ENCODE assay signal across 15 cellular contexts in the genomic region with DNA sequence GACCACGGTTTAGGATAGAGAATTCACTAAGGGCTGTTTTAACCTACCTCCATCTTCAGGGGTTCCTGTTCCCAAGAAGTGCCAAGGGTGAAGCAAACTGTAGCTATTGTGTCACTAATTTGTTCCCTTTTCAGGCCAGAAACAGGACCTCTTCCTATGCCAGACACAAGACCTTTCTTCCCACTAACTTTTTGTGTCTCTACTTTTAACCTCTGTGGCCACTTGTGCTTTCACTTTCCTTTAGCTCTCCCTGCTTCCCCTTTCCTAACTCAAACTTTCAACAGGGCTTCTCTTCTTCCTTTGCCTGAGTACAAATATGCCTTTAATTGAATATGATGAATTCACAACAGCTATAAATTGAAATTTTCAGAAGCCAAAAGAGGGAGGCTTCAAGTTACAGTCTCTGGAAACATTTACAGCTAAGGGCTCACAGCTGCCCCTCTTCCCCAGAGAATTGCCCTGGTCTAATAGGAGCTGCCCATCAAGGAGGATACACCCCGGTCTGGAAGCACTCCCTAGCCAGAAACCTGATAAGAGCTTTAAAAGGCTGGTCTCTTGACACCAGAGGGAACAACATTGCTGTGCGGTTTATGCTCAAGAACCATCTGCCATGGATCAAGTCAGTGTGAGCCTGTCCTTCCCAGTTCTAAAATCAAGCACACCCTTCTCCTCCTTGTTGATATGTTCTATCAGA.
DNase-seq lines count a peak whose midpoint lies in the region; ATAC-seq and TF ChIP-seq lines count a peak whose summit lies in the region.
"Had no signal": no experiment of that assay in that cellular context is flagged by ENCODE, and none has a peak within 500 bp of the region (broad histone marks: within the 10 kb centered on the region; RNA-seq: fewer than 3 reads in every experiment).

No MANE protein-coding gene starts in this region.

- WGBS in SK-N-SH (ENCODE audit: low lambda C conversion rate) = 38% methylated on average over 3 of the region's 3 CpGs

- TF ChIP-seq RAD21 in SK-N-SH (IDR thresholded peaks at IDR 0.05; ENCODE audit: low read length) = no peak

- no peaks in the 10 kb centered on the region for H3F3A ChIP-seq in SK-N-SH (replicated peaks; ENCODE audit: insufficient read depth)

- H3K9ac ChIP-seq in SK-N-SH = no peak overlapping the region
- H3K9ac ChIP-seq: parathyroid adenoma had no signal

- H3K27ac ChIP-seq in SK-N-SH (ENCODE audit: low read depth in 2 of 2, low read length in 1 of 2) (no peak overlapping the region), thoracic aorta (no peak overlapping the region)
- H3K27ac ChIP-seq: cardiac muscle cell, parathyroid adenoma had no signal

- CTCF ChIA-PET in SK-N-SH (lab: Yijun Ruan, JAX) = interaction anchor here (1.3 to 1.4 kb wide), 2 partner anchors 12 to 19 kb away, joined by 3 read pairs; no protein-coding TSS in a partner anchor

- peak overlapping the region; percentile 3 for H3K4me3 Mint-ChIP-seq in glutamatergic neuron (ENCODE audit: unreplicated experiment)

- POLR2A ChIA-PET in SK-N-SH (lab: Yijun Ruan, JAX) = no interaction called here

- peaks cover 12% of the 10 kb centered on the region for H3K4me1 Mint-ChIP-seq in glutamatergic neuron (ENCODE audit: low read depth, unreplicated experiment)

- H3K36me3 ChIP-seq in SK-N-SH (replicated peaks in 1 of 2; ENCODE audit: control insufficient read depth in 1 of 2, insufficient read depth in 2 of 2, low read length in 1 of 2) = no peaks in the 10 kb centered on the region
- H3K36me3 ChIP-seq in thoracic aorta = no peaks in the 10 kb centered on the region
- H3K36me3 ChIP-seq: cardiac muscle cell had no signal

- no peaks in the 10 kb centered on the region for H3K27me3 ChIP-seq in SK-N-SH (ENCODE audit: insufficient read depth)
- no peaks in the 10 kb centered on the region for H3K27me3 ChIP-seq in thoracic aorta (replicated peaks; ENCODE audit: insufficient read depth)
- H3K27me3 ChIP-seq: cardiac muscle cell had no signal

- H3K4me3 ChIP-seq in SK-N-SH (ENCODE audit: low read depth in 2 of 2, low read length in 1 of 2) (no peak overlapping the region), thoracic aorta (peak overlapping the region; percentile 42)
- H3K4me3 ChIP-seq: cardiac muscle cell had no signal

- no peaks in the 10 kb centered on the region for H3K9me3 Mint-ChIP-seq in glutamatergic neuron (ENCODE audit: unreplicated experiment)

- no peaks in the 10 kb centered on the region for H4K20me1 ChIP-seq in SK-N-SH (ENCODE audit: insufficient read depth)

- peak overlapping the region; percentile 76 for H3K27ac Mint-ChIP-seq in glutamatergic neuron (ENCODE audit: unreplicated experiment)

- H3K79me2 ChIP-seq in SK-N-SH (ENCODE audit: insufficient read depth) = no peaks in the 10 kb centered on the region
- H3K79me2 ChIP-seq: parathyroid adenoma had no signal

- ATAC-seq in SK-N-SH treated with all-trans-retinoic acid at 6 μM for 48 hours = peak; percentile 42; the same call in 2 of the 3 replicates
- ATAC-seq in thoracic aorta (ENCODE audit: insufficient number of reproducible peaks, low FRiP score, low read depth) = no peak
- ATAC-seq in GM21423 (IDR thresholded peaks at IDR 0.05; ENCODE audit: unreplicated experiment) = no peak

- no peak for TF ChIP-seq EP300 in SK-N-SH (IDR thresholded peaks at IDR 0.05; ENCODE audit: borderline replicate concordance in 1 of 2, low read depth in 1 of 2, low read length in 1 of 2)

- H2AFZ ChIP-seq in SK-N-SH (ENCODE audit: low read depth) = no peak overlapping the region
- H2AFZ ChIP-seq: parathyroid adenoma had no signal

- H3K4me2 ChIP-seq in SK-N-SH = no peak overlapping the region

- H3K27me3 Mint-ChIP-seq in glutamatergic neuron (ENCODE audit: unreplicated experiment) = no peaks in the 10 kb centered on the region

- no peaks in the 10 kb centered on the region for H3K9me2 ChIP-seq in SK-N-SH

- H3K36me3 Mint-ChIP-seq in glutamatergic neuron (ENCODE audit: unreplicated experiment) = no peaks in the 10 kb centered on the region

- no peaks in the 10 kb centered on the region for H3K4me1 ChIP-seq in SK-N-SH (ENCODE audit: control insufficient read depth in 1 of 2, insufficient read depth in 2 of 2, low read depth in 1 of 2, low read length in 1 of 2)
- H3K4me1 ChIP-seq in thoracic aorta (ENCODE audit: control insufficient read depth in 1 of 2, low read depth in 2 of 2) = peaks cover 0 to 13% of the 10 kb centered on the region in 2 donors
- H3K4me1 ChIP-seq: parathyroid adenoma had no signal

- TF ChIP-seq CTCF in SK-N-SH (IDR thresholded peaks at IDR 0.05) = no peak
- no peak for TF ChIP-seq CTCF in glutamatergic neuron (IDR thresholded peaks at IDR 0.05; ENCODE audit: partially characterized antibody, unreplicated experiment)
- no peak for TF ChIP-seq CTCF in thoracic aorta (IDR thresholded peaks at IDR 0.05)

- H3K9me3 ChIP-seq in SK-N-SH (no peaks in the 10 kb centered on the region), thoracic aorta (no peaks in the 10 kb centered on the region)

- DNase-seq in SK-N-SH (no peak), NOMO-1 treated with dmso at 0.1 percent for 144 hours (lab: John Stamatoyannopoulos, UW; ENCODE audit: unreplicated experiment) (peak; percentile 28), glutamatergic neuron (peak; percentile 22), thoracic aorta (ENCODE audit: low spot score) (no peak), iPS-NIHi11 (ENCODE audit: low spot score) (no peak), NCI-H345 treated with DMSO at 0.1 percent for 48 hours (lab: John Stamatoyannopoulos, UW; ENCODE audit: unreplicated experiment) (no peak)
- DNase-seq: activated CD4-positive, CD25-positive, alpha-beta regulatory T cell treated with anti-CD3 and anti-CD28 coated beads, Interleukin-2, amount 50 U/mL, for 72 hours; DMS53; kidney; NCI-H1436; stimulated activated CD4-positive, alpha-beta T cell treated with anti-CD3 and anti-CD28 coated beads, Interleukin-4, amount 100 ng/mL, for 24 hours had no signal

TF ChIP-seq in SK-N-SH treated with all-trans-retinoic acid at 6 μM for 48 hours, 23 proteins besides CTCF, POLR2A, EP300 and RAD21:
- no peak for TF ChIP-seq TOX (CRISPR knock-in tag; IDR thresholded peaks at IDR 0.05; ENCODE audit: borderline replicate concordance)
- TF ChIP-seq, protein P1, sequence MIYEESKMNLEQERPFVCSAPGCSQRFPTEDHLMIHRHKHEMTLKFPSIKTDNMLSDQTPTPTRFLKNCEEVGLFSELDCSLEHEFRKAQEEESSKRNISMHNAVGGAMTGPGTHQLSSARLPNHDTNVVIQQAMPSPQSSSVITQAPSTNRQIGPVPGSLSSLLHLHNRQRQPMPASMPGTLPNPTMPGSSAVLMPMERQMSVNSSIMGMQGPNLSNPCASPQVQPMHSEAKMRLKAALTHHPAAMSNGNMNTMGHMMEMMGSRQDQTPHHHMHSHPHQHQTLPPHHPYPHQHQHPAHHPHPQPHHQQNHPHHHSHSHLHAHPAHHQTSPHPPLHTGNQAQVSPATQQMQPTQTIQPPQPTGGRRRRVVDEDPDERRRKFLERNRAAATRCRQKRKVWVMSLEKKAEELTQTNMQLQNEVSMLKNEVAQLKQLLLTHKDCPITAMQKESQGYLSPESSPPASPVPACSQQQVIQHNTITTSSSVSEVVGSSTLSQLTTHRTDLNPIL (CRISPR knock-in tag; IDR thresholded peaks at IDR 0.05; ENCODE audit: low read depth) = no peak
- no peak for TF ChIP-seq ESRRG (CRISPR knock-in tag; IDR thresholded peaks at IDR 0.05)
- no peak for TF ChIP-seq CSDC2 (CRISPR knock-in tag; IDR thresholded peaks at IDR 0.05)
- TF ChIP-seq RARB (CRISPR knock-in tag; IDR thresholded peaks at IDR 0.05) = no peak
- no peak for TF ChIP-seq ZNF8 (CRISPR knock-in tag; IDR thresholded peaks at IDR 0.05)

TF ChIP-seq in SK-N-SH, 30 proteins besides CTCF, POLR2A, EP300 and RAD21:
- TF ChIP-seq MEF2A (IDR thresholded peaks at IDR 0.05; ENCODE audit: borderline replicate concordance, low read depth) (no peak), GATA2 (CRISPR knock-in tag; IDR thresholded peaks at IDR 0.05) (no peak), FOSL2 (IDR thresholded peaks at IDR 0.05; ENCODE audit: borderline replicate concordance, low read depth) (no peak)
- TF ChIP-seq, protein P2, sequence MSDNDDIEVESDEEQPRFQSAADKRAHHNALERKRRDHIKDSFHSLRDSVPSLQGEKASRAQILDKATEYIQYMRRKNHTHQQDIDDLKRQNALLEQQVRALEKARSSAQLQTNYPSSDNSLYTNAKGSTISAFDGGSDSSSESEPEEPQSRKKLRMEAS (IDR thresholded peaks at IDR 0.05; ENCODE audit: low read depth) = no peak
- TF ChIP-seq, protein P3, sequence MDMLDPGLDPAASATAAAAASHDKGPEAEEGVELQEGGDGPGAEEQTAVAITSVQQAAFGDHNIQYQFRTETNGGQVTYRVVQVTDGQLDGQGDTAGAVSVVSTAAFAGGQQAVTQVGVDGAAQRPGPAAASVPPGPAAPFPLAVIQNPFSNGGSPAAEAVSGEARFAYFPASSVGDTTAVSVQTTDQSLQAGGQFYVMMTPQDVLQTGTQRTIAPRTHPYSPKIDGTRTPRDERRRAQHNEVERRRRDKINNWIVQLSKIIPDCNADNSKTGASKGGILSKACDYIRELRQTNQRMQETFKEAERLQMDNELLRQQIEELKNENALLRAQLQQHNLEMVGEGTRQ (IDR thresholded peaks at IDR 0.05; ENCODE audit: borderline replicate concordance, low read depth, low read length) = no peak

Comparison
In these comparisons a context has a peak if more than half of its experiments do, and no peak if none do; other contexts are left out.
1. DNase-seq: peak in NOMO-1 treated with dmso at 0.1 percent for 144 hours (single experiment) and glutamatergic neuron (single experiment); none in SK-N-SH (single experiment), thoracic aorta (single experiment), iPS-NIHi11 (single experiment) and NCI-H345 treated with DMSO at 0.1 percent for 48 hours (single experiment).